Comparison of ENCODE assay signal across 20 cellular contexts in genomic region chr5:33240552-33240951, GRCh38.
DNase-seq lines count a peak whose midpoint lies in the region; ATAC-seq, FAIRE-seq and TF ChIP-seq lines count a peak whose summit lies in the region.
"Had no signal": no experiment of that assay in that cellular context is flagged by ENCODE, and none has a peak within 500 bp of the region (broad histone marks: within the 10 kb centered on the region; RNA-seq: fewer than 3 reads in every experiment).

No MANE protein-coding gene starts in this region.

- H2AK5ac ChIP-seq in IMR-90 (ENCODE audit: low read depth, low read length) = no peak overlapping the region

- no peak overlapping the region for H3K9ac ChIP-seq in IMR-90 (ENCODE audit: low read depth, low read length)
- H3K9ac ChIP-seq in parathyroid adenoma = no peak overlapping the region
- H3K9ac ChIP-seq in kidney (ENCODE audit: low read length in 2 of 2) = no peak overlapping the region
- H3K9ac ChIP-seq: SK-N-SH had no signal

- H2AK9ac ChIP-seq in IMR-90 (replicated peaks; ENCODE audit: low read depth, low read length, poor library complexity) = no peak overlapping the region

- H3K23ac ChIP-seq in IMR-90 (ENCODE audit: low read depth, low read length) = no peak overlapping the region

- DNase-seq in IMR-90 = no peak
- DNase-seq in choroid plexus epithelial cell (ENCODE audit: low read depth) = peak; percentile 21
- DNase-seq in fibroblast of villous mesenchyme (ENCODE audit: low read depth) = peak; percentile 17
- DNase-seq in GM12891 (ENCODE audit: insufficient read length, low spot score) = no peak
- no peak for DNase-seq in kidney
- no peak for DNase-seq in GDM1 (lab: John Stamatoyannopoulos, UW)
- no peak for DNase-seq in activated T-cell treated with anti-CD3 and anti-CD28 coated beads, Interleukin-2, amount 50 U/mL, for 24 hours
- DNase-seq: ACHN, AML-193, Caco-2, EL, NCI-H1417 treated with DMSO at 0.1 percent for 48 hours, NCI-H1930, NCI-H2171, NCI-H446, Peyer's patch, Right ventricle myocardium superior, SK-N-SH had no signal

- H3K27me3 Mint-ChIP-seq in activated T-cell treated with anti-CD3 and anti-CD28 coated beads, Interleukin-2, amount 50 U/mL, for 24 hours = no peaks in the 10 kb centered on the region

- H3K4me1 ChIP-seq in IMR-90 (ENCODE audit: control insufficient read depth, insufficient read depth, low read length) = no peaks in the 10 kb centered on the region; the same call in 1 of the 2 replicates
- no peaks in the 10 kb centered on the region for H3K4me1 ChIP-seq in parathyroid adenoma
- H3K4me1 ChIP-seq in kidney (ENCODE audit: control insufficient read depth in 1 of 2, insufficient read depth in 1 of 2, low read depth in 1 of 2, low read length in 2 of 2) = no peaks in the 10 kb centered on the region
- H3K4me1 ChIP-seq: Caco-2, Peyer's patch had no signal

- 78% methylated on average over 1 of the region's 6 CpGs; no CpG with 5 or more reads in 1 of the 2 experiments for WGBS in IMR-90 (ENCODE audit: extremely low coverage in 2 of 2, insufficient read length in 1 of 2), 2 experiments

- H3K18ac ChIP-seq in IMR-90 (ENCODE audit: low read depth, low read length) = no peak overlapping the region

- no peaks in the 10 kb centered on the region for H3K36me3 Mint-ChIP-seq in activated T-cell treated with anti-CD3 and anti-CD28 coated beads, Interleukin-2, amount 50 U/mL, for 24 hours (ENCODE audit: low read depth)

- H3K4ac ChIP-seq in IMR-90 (ENCODE audit: low read depth, low read length) = no peak overlapping the region

- TF ChIP-seq RAD21 in IMR-90 (IDR thresholded peaks at IDR 0.05; ENCODE audit: low read length) = no peak

- no peak overlapping the region for H3K4me3 Mint-ChIP-seq in activated T-cell treated with anti-CD3 and anti-CD28 coated beads, Interleukin-2, amount 50 U/mL, for 24 hours

- H4K91ac ChIP-seq in IMR-90 (ENCODE audit: insufficient read depth, low read depth, low read length) = no peak overlapping the region

- no peak for ATAC-seq in IMR-90 (ENCODE audit: low read depth)

- H3K27me3 ChIP-seq in IMR-90 (ENCODE audit: control insufficient read depth, insufficient read depth, low read length) = no peaks in the 10 kb centered on the region
- H3K27me3 ChIP-seq in parathyroid adenoma (ENCODE audit: control insufficient read depth, insufficient read depth, low read length) = no peaks in the 10 kb centered on the region
- H3K27me3 ChIP-seq: Peyer's patch had no signal

- dilution Hi-C loops in IMR-90 (cut with HindIII; ENCODE audit: low sequenced_read_pairs, unreplicated experiment) = no loop called here

- H3K4me1 Mint-ChIP-seq in activated T-cell treated with anti-CD3 and anti-CD28 coated beads, Interleukin-2, amount 50 U/mL, for 24 hours (ENCODE audit: low read depth) = peaks cover 12% of the 10 kb centered on the region

- H3K9me3 ChIP-seq in IMR-90 (ENCODE audit: control insufficient read depth, insufficient read depth, low read length) = no peaks in the 10 kb centered on the region
- H3K9me3 ChIP-seq in parathyroid adenoma (ENCODE audit: control insufficient read depth, low read length) = no peaks in the 10 kb centered on the region
- H3K9me3 ChIP-seq in kidney (ENCODE audit: control insufficient read depth in 1 of 2, low read length in 2 of 2) = no peaks in the 10 kb centered on the region
- H3K9me3 ChIP-seq: Caco-2, HAP-1, Peyer's patch, SK-N-SH had no signal

- H2BK20ac ChIP-seq in IMR-90 (ENCODE audit: low read depth, low read length) = no peak overlapping the region

- H3K36me3 ChIP-seq in IMR-90 (ENCODE audit: control insufficient read depth, insufficient read depth, low read length) (no peaks in the 10 kb centered on the region), parathyroid adenoma (ENCODE audit: control insufficient read depth, insufficient read depth, low read length) (no peaks in the 10 kb centered on the region), kidney (ENCODE audit: control insufficient read depth in 1 of 2, insufficient read depth in 2 of 2, low read length in 2 of 2) (no peaks in the 10 kb centered on the region)
- H3K36me3 ChIP-seq: HAP-1, Peyer's patch had no signal

- no peak for TF ChIP-seq CTCF in IMR-90 (conservative IDR thresholded peaks at IDR 0.05; ENCODE audit: low read depth, low read length)
- TF ChIP-seq CTCF in choroid plexus epithelial cell (conservative IDR thresholded peaks at IDR 0.05; ENCODE audit: low read depth, low read length) = no peak
- TF ChIP-seq CTCF in fibroblast of villous mesenchyme (IDR thresholded peaks at IDR 0.05; ENCODE audit: insufficient read depth, low read depth, low read length) = no peak
- TF ChIP-seq CTCF in parathyroid adenoma (IDR thresholded peaks at IDR 0.05) = no peak
- no peak for TF ChIP-seq CTCF in kidney (IDR thresholded peaks at IDR 0.05; ENCODE audit: borderline replicate concordance, extremely low read depth, insufficient read depth)

- H3K56ac ChIP-seq in IMR-90 (ENCODE audit: extremely low read depth, insufficient read depth, low read length) = no peak overlapping the region

- H3K79me1 ChIP-seq in IMR-90 (ENCODE audit: low read depth in 1 of 2, low read length in 2 of 2) = no peaks in the 10 kb centered on the region

- no peak for FAIRE-seq in GM12891 (lab: Jason Lieb, UNC)
- no peak for FAIRE-seq in kidney (lab: Jason Lieb, UNC)

- no peaks in the 10 kb centered on the region for H3K9me3 Mint-ChIP-seq in activated T-cell treated with anti-CD3 and anti-CD28 coated beads, Interleukin-2, amount 50 U/mL, for 24 hours

- H3K4me2 ChIP-seq in IMR-90 (ENCODE audit: low read depth, low read length) (no peak overlapping the region), parathyroid adenoma (ENCODE audit: low read length) (peak overlapping the region; percentile 30)
- H3K4me2 ChIP-seq: SK-N-SH had no signal

- no peaks in the 10 kb centered on the region for H3K9me1 ChIP-seq in IMR-90 (ENCODE audit: insufficient read depth, low read length)

- H4K8ac ChIP-seq in IMR-90 (ENCODE audit: low read depth in 2 of 2, low read length in 2 of 2) = no peak overlapping the region

- in situ Hi-C loops in IMR-90 (cut with MboI; ENCODE audit: low sequenced_read_pairs) = no loop called here

- no peak overlapping the region for H3K14ac ChIP-seq in IMR-90 (replicated peaks; ENCODE audit: low read depth, low read length)

- H3K4me3 ChIP-seq in IMR-90 (ENCODE audit: insufficient read depth, low read depth, low read length) (no peak overlapping the region), choroid plexus epithelial cell (ENCODE audit: low read depth, low read length) (no peak overlapping the region), fibroblast of villous mesenchyme (ENCODE audit: low read depth, low read length) (no peak overlapping the region), parathyroid adenoma (ENCODE audit: low read depth, low read length) (no peak overlapping the region), kidney (ENCODE audit: low read length in 2 of 2) (no peak overlapping the region)
- H3K4me3 ChIP-seq: HAP-1, Peyer's patch had no signal

- H2AFZ ChIP-seq in IMR-90 (replicated peaks; ENCODE audit: low read length, poor library complexity) (no peak overlapping the region), parathyroid adenoma (no peak overlapping the region)

- H4K5ac ChIP-seq in IMR-90 (ENCODE audit: low read depth, low read length) = no peak overlapping the region

- no peaks in the 10 kb centered on the region for H3K79me2 ChIP-seq in parathyroid adenoma

- TF ChIP-seq POLR2A in IMR-90 (IDR thresholded peaks at IDR 0.05; ENCODE audit: low read depth, low read length) = no peak
- no peak for TF ChIP-seq POLR2A in GM12891 (IDR thresholded peaks at IDR 0.05; ENCODE audit: low read depth, low read length)

- POLR2A ChIA-PET in IMR-90 (lab: Charles Lee; ENCODE audit: unreplicated experiment) = no interaction called here

- H3K27ac ChIP-seq in IMR-90 (ENCODE audit: insufficient read depth, low read length) (no peak overlapping the region), parathyroid adenoma (no peak overlapping the region), kidney (ENCODE audit: low read depth in 2 of 2, low read length in 2 of 2) (no peak overlapping the region)
- H3K27ac ChIP-seq: Peyer's patch had no signal

- intact Hi-C loops in IMR-90 (cut with micrococcal nuclease) (no loop called here), kidney (cut with DNase I) (no loop called here)

- H2BK15ac ChIP-seq in IMR-90 (ENCODE audit: low read depth, low read length) = no peak overlapping the region

- no peaks in the 10 kb centered on the region for H4K20me1 ChIP-seq in IMR-90 (ENCODE audit: insufficient read depth, low read length)

- H3K27ac Mint-ChIP-seq in activated T-cell treated with anti-CD3 and anti-CD28 coated beads, Interleukin-2, amount 50 U/mL, for 24 hours = no peak overlapping the region

- CTCF ChIA-PET in IMR-90 (lab: Yijun Ruan, JAX) = interaction anchor here (1.6 kb wide), 1 partner anchor 12 kb away, joined by 3 read pairs; no protein-coding TSS in a partner anchor

- no TSS peak for BruUV-seq in IMR-90 (replicated peaks; lab: Mats Ljungman, UMichigan)

- no peak overlapping the region for H2BK120ac ChIP-seq in IMR-90 (ENCODE audit: low read depth, low read length)

- no peak overlapping the region for H2BK5ac ChIP-seq in IMR-90 (ENCODE audit: low read depth, low read length, poor library complexity, severe bottlenecking)

TF ChIP-seq in IMR-90, 13 proteins besides CTCF, POLR2A, EP300 and RAD21:
- TF ChIP-seq FOS (IDR thresholded peaks at IDR 0.05; ENCODE audit: low read depth, low read length) (no peak), MXI1 (IDR thresholded peaks at IDR 0.05; ENCODE audit: borderline replicate concordance, low read depth, low read length) (no peak), BHLHE40 (IDR thresholded peaks at IDR 0.05; ENCODE audit: low read depth, low read length) (no peak), MAFK (IDR thresholded peaks at IDR 0.05; ENCODE audit: low read depth, low read length) (peak; percentile 89)

TF ChIP-seq in GM12891, 5 proteins besides CTCF, POLR2A, EP300 and RAD21:
- TF ChIP-seq PAX5 (IDR thresholded peaks at IDR 0.05; ENCODE audit: insufficient read depth, low read length, severe bottlenecking) (no peak), TAF1 (IDR thresholded peaks at IDR 0.05; ENCODE audit: low read depth, low read length) (no peak), POU2F2 (IDR thresholded peaks at IDR 0.05; ENCODE audit: low read depth, low read length) (no peak), POLR2AphosphoS5 (IDR thresholded peaks at IDR 0.05; ENCODE audit: low read depth, low read length) (no peak), SPI1 (IDR thresholded peaks at IDR 0.05; ENCODE audit: low read depth, low read length) (no peak)

Comparison
In these comparisons a context has a peak if more than half of its experiments do, and no peak if none do; other contexts are left out.
1. DNase-seq: peak in choroid plexus epithelial cell (single experiment) and fibroblast of villous mesenchyme (single experiment); none in IMR-90 (single experiment), GM12891 (single experiment), kidney (single experiment), GDM1 (single experiment) and activated T-cell treated with anti-CD3 and anti-CD28 coated beads, Interleukin-2, amount 50 U/mL, for 24 hours (single experiment).